Comparison of ENCODE assay signal across 19 cellular contexts in genomic region chr12:77062396-77062795, GRCh38. TPM values are rescaled to one million over a fixed set of nuclear protein-coding genes. Genes with fewer than 3 reads are reported as not detected.
DNase-seq lines count a peak whose midpoint lies in the region; ATAC-seq and TF ChIP-seq lines count a peak whose summit lies in the region.
"Had no signal": no experiment of that assay in that cellular context is flagged by ENCODE, and none has a peak within 500 bp of the region (broad histone marks: within the 10 kb centered on the region; RNA-seq: fewer than 3 reads in every experiment).

No MANE protein-coding gene starts in this region.

- H3K36me3 Mint-ChIP-seq in activated naive CD8-positive, alpha-beta T cell treated with anti-CD3 and anti-CD28 coated beads, Interleukin-2, amount 10 ng/mL, durations not matched to agents 7 days and 5 days, result peaks cover 52% of the 10 kb centered on the region
- peaks cover 15% of the 10 kb centered on the region for H3K36me3 Mint-ChIP-seq in activated naive CD8-positive, alpha-beta T cell treated with anti-CD3 and anti-CD28 coated beads, Interleukin-2, amount 50 U/mL, for 24 hours (ENCODE audit: low read depth)
- H3K36me3 Mint-ChIP-seq: CD4-positive, alpha-beta memory T cell had no signal

- ATAC-seq in activated naive CD8-positive, alpha-beta T cell treated with anti-CD3 and anti-CD28 coated beads, Interleukin-2, amount 10 ng/mL, durations not matched to agents 7 days and 5 days (ENCODE audit: low read depth), result no peak
- no peak for ATAC-seq in activated naive CD8-positive, alpha-beta T cell treated with anti-CD3 and anti-CD28 coated beads, Interleukin-2, amount 50 U/mL, for 24 hours
- ATAC-seq in GM21717 (IDR thresholded peaks at IDR 0.05; ENCODE audit: unreplicated experiment), result no peak
- ATAC-seq: A549; naive thymus-derived CD4-positive, alpha-beta T cell; stimulated activated naive CD8-positive, alpha-beta T cell treated with anti-CD3 and anti-CD28 coated beads, Interleukin-15, Interleukin-2, amounts not matched to agents 100 U/mL and 50 U/mL, for 24 hours had no signal

- TF ChIP-seq CTCF in fibroblast of pulmonary artery (IDR thresholded peaks at IDR 0.05; ENCODE audit: low read length, missing control alignments) (no peak), tibial artery (IDR thresholded peaks at IDR 0.05) (no peak)

- H3K9me3 ChIP-seq in SJSA1 (replicated peaks) (no peaks in the 10 kb centered on the region), tibial artery (no peaks in the 10 kb centered on the region)
- H3K9me3 ChIP-seq: A549, spleen, upper lobe of left lung had no signal

- peak overlapping the region; percentile 9 for H3K4me3 Mint-ChIP-seq in activated naive CD8-positive, alpha-beta T cell treated with anti-CD3 and anti-CD28 coated beads, Interleukin-2, amount 10 ng/mL, durations not matched to agents 7 days and 5 days
- no peak overlapping the region for H3K4me3 Mint-ChIP-seq in activated naive CD8-positive, alpha-beta T cell treated with anti-CD3 and anti-CD28 coated beads, Interleukin-2, amount 50 U/mL, for 24 hours
- H3K4me3 Mint-ChIP-seq: central memory CD8-positive, alpha-beta T cell; naive thymus-derived CD4-positive, alpha-beta T cell had no signal

- intact Hi-C loops in tibial artery (cut with DNase I; ENCODE audit: low total_unique reads), result no loop called here

- H3K4me1 ChIP-seq in SJSA1 (replicated peaks) (peaks cover 35% of the 10 kb centered on the region), tibial artery (peaks cover 0 to 13% (median 8%) of the 10 kb centered on the region in 4 donors)

- peaks cover 4% of the 10 kb centered on the region for H3K27me3 Mint-ChIP-seq in activated naive CD8-positive, alpha-beta T cell treated with anti-CD3 and anti-CD28 coated beads, Interleukin-2, amount 10 ng/mL, durations not matched to agents 7 days and 5 days
- H3K27me3 Mint-ChIP-seq in activated naive CD8-positive, alpha-beta T cell treated with anti-CD3 and anti-CD28 coated beads, Interleukin-2, amount 50 U/mL, for 24 hours, result peaks cover 28% of the 10 kb centered on the region

- H3K27ac ChIP-seq in SJSA1 (peak overlapping the region; percentile 80), tibial artery (no peak overlapping the region)
- H3K27ac ChIP-seq: A549, spleen, upper lobe of left lung had no signal

- H3K4me1 Mint-ChIP-seq in activated naive CD8-positive, alpha-beta T cell treated with anti-CD3 and anti-CD28 coated beads, Interleukin-2, amount 10 ng/mL, durations not matched to agents 7 days and 5 days, result peaks cover 48% of the 10 kb centered on the region
- peaks cover 15% of the 10 kb centered on the region for H3K4me1 Mint-ChIP-seq in activated naive CD8-positive, alpha-beta T cell treated with anti-CD3 and anti-CD28 coated beads, Interleukin-2, amount 50 U/mL, for 24 hours

- no peaks in the 10 kb centered on the region for H3K9me3 Mint-ChIP-seq in activated naive CD8-positive, alpha-beta T cell treated with anti-CD3 and anti-CD28 coated beads, Interleukin-2, amount 10 ng/mL, durations not matched to agents 7 days and 5 days
- no peaks in the 10 kb centered on the region for H3K9me3 Mint-ChIP-seq in activated naive CD8-positive, alpha-beta T cell treated with anti-CD3 and anti-CD28 coated beads, Interleukin-2, amount 50 U/mL, for 24 hours
- H3K9me3 Mint-ChIP-seq: CD4-positive, alpha-beta memory T cell; central memory CD8-positive, alpha-beta T cell; naive thymus-derived CD4-positive, alpha-beta T cell had no signal

- H3K36me3 ChIP-seq in SJSA1 (peaks cover 74% of the 10 kb centered on the region), tibial artery (no peaks in the 10 kb centered on the region)
- H3K36me3 ChIP-seq: spleen, upper lobe of left lung had no signal

- DNase-seq in activated naive CD8-positive, alpha-beta T cell treated with anti-CD3 and anti-CD28 coated beads, Interleukin-2, amount 10 ng/mL, durations not matched to agents 7 days and 5 days, result no peak
- DNase-seq in activated naive CD8-positive, alpha-beta T cell treated with anti-CD3 and anti-CD28 coated beads, Interleukin-2, amount 50 U/mL, for 24 hours, result no peak
- DNase-seq in SJSA1 (ENCODE audit: low read depth in 1 of 2, low spot score in 2 of 2) (no peak), fibroblast of pulmonary artery (ENCODE audit: low read depth) (no peak), tibial artery (no peak), NOMO-1 treated with dmso at 0.1 percent for 144 hours (lab: John Stamatoyannopoulos, UW; ENCODE audit: unreplicated experiment) (no peak), NCI-H128 (lab: John Stamatoyannopoulos, UW; ENCODE audit: unreplicated experiment) (no peak)
- DNase-seq: activated CD4-positive, alpha-beta T cell treated with anti-CD3 and anti-CD28 coated beads, Interleukin-2, amount 50 U/mL, for 1 hour; CD4-positive, alpha-beta memory T cell; naive thymus-derived CD4-positive, alpha-beta T cell; NCI-H1417 treated with DMSO at 0.1 percent for 48 hours; SIG-M5; spleen; stimulated activated naive CD8-positive, alpha-beta T cell treated with anti-CD3 and anti-CD28 coated beads, Interleukin-15, Interleukin-2, amounts not matched to agents 100 U/mL and 50 U/mL, for 24 hours; T-helper 9 cell; upper lobe of left lung had no signal

- H3K4me3 ChIP-seq in SJSA1 (no peak overlapping the region; the same call in 1 of the 2 replicates), fibroblast of pulmonary artery (replicated peaks; ENCODE audit: low read depth, low read length) (peak overlapping the region; percentile 32), tibial artery (peak overlapping the region; percentile 9 to 25)
- H3K4me3 ChIP-seq: A549 had no signal

- POLR2A ChIA-PET in activated naive CD8-positive, alpha-beta T cell treated with anti-CD3 and anti-CD28 coated beads, Interleukin-2, amount 10 ng/mL, durations not matched to agents 7 days and 5 days (lab: Charles Lee), result no interaction called here

- no peak overlapping the region for H3K27ac Mint-ChIP-seq in activated naive CD8-positive, alpha-beta T cell treated with anti-CD3 and anti-CD28 coated beads, Interleukin-2, amount 10 ng/mL, durations not matched to agents 7 days and 5 days
- H3K27ac Mint-ChIP-seq in activated naive CD8-positive, alpha-beta T cell treated with anti-CD3 and anti-CD28 coated beads, Interleukin-2, amount 50 U/mL, for 24 hours, result no peak overlapping the region
- H3K27ac Mint-ChIP-seq: CD4-positive, alpha-beta memory T cell; naive thymus-derived CD4-positive, alpha-beta T cell had no signal

- H3K27me3 ChIP-seq in SJSA1 (replicated peaks), result no peaks in the 10 kb centered on the region
- H3K27me3 ChIP-seq in tibial artery, result peaks cover 0 to 2% of the 10 kb centered on the region in 2 donors
- H3K27me3 ChIP-seq: upper lobe of left lung had no signal

RNA-seq across cellular contexts. Expression of gene E2F7, which starts 3.0 kb away (rescaled TPM):
- total RNA-seq in activated naive CD8-positive, alpha-beta T cell treated with anti-CD3 and anti-CD28 coated beads, Interleukin-2, amount 10 ng/mL, durations not matched to agents 7 days and 5 days, result 10 to 100 TPM; 15.0 to 20.3 TPM
- total RNA-seq in SJSA1 (2014; rRNA removed; shearing (Covaris generic)), result 11.6 and 22.1 TPM in 2 replicates
